7 cellular contexts compared by ENCODE assay signal in genomic region chr12:46219892-46220655, GRCh38. TPM values are rescaled to one million over a fixed set of nuclear protein-coding genes. Genes with fewer than 3 reads are reported as not detected.
DNase-seq lines count a peak whose midpoint lies in the region; ATAC-seq, FAIRE-seq and TF ChIP-seq lines count a peak whose summit lies in the region.

No MANE protein-coding gene starts in this region.

- DNase-seq in HT1080 (ENCODE audit: low read depth) (peak; percentile 87), chondrocyte (ENCODE audit: low spot score) (no peak), osteocyte (ENCODE audit: extremely low spot score, unreplicated experiment) (no peak), small intestine (no peak), NCI-H526 (lab: John Stamatoyannopoulos, UW) (no peak)

- no peaks in the 10 kb centered on the region for H3K9me3 ChIP-seq in small intestine (ENCODE audit: control insufficient read depth, low read depth)

- H3K9me3 Mint-ChIP-seq in chondrocyte (ENCODE audit: low read depth) (no peaks in the 10 kb centered on the region), osteocyte (ENCODE audit: unreplicated experiment) (no peaks in the 10 kb centered on the region)

- no peak for FAIRE-seq in small intestine (lab: Jason Lieb, UNC)

- H3K4me1 ChIP-seq in small intestine (ENCODE audit: control insufficient read depth in 2 of 2, insufficient read depth in 1 of 2, low read depth in 1 of 2, low read length in 1 of 2) = peaks cover 4 to 17% of the 10 kb centered on the region in 2 donors

- TF ChIP-seq CTCF in chondrocyte (IDR thresholded peaks at IDR 0.05) = no peak
- no peak for TF ChIP-seq CTCF in osteocyte (IDR thresholded peaks at IDR 0.05)

- no peak overlapping the region for H3K4me3 Mint-ChIP-seq in chondrocyte (ENCODE audit: unreplicated experiment)
- no peak overlapping the region for H3K4me3 Mint-ChIP-seq in osteocyte (ENCODE audit: unreplicated experiment)

- H3K4me3 ChIP-seq in small intestine (ENCODE audit: low read depth in 1 of 2, low read length in 2 of 2) = no peak overlapping the region

- H3K36me3 Mint-ChIP-seq in chondrocyte (ENCODE audit: low read depth) (peaks cover 38% of the 10 kb centered on the region), osteocyte (ENCODE audit: unreplicated experiment) (peaks cover 62% of the 10 kb centered on the region)

- ATAC-seq in activated CD4-positive, CD25-positive, alpha-beta regulatory T cell treated with anti-CD3 and anti-CD28 coated beads, Interleukin-2, amount 50 U/mL, for 24 hours = peak; percentile 53
- ATAC-seq in HG03571 (IDR thresholded peaks at IDR 0.05; ENCODE audit: unreplicated experiment) = no peak

- peaks cover 2 to 3% of the 10 kb centered on the region in 2 donors for H3K36me3 ChIP-seq in small intestine (ENCODE audit: control insufficient read depth in 2 of 2, insufficient read depth in 2 of 2, low read length in 2 of 2)

- H3K27ac ChIP-seq in small intestine (ENCODE audit: low read depth in 1 of 2, low read length in 1 of 2) = peak overlapping the region in 1 of 2 donors; percentile 62

- peak overlapping the region; percentile 86 for H3K27ac Mint-ChIP-seq in chondrocyte (ENCODE audit: unreplicated experiment)
- H3K27ac Mint-ChIP-seq in osteocyte (ENCODE audit: unreplicated experiment) = peak overlapping the region; percentile 3

- no peaks in the 10 kb centered on the region for H3K27me3 ChIP-seq in small intestine (ENCODE audit: control insufficient read depth in 2 of 2, insufficient read depth in 2 of 2, low read length in 2 of 2)

- H3K4me1 Mint-ChIP-seq in chondrocyte (ENCODE audit: low read depth) = peaks cover 57% of the 10 kb centered on the region
- peaks cover 24% of the 10 kb centered on the region for H3K4me1 Mint-ChIP-seq in osteocyte (ENCODE audit: unreplicated experiment)

- H3K27me3 Mint-ChIP-seq in chondrocyte (ENCODE audit: low read depth) = no peaks in the 10 kb centered on the region
- H3K27me3 Mint-ChIP-seq in osteocyte (ENCODE audit: unreplicated experiment) = no peaks in the 10 kb centered on the region

- 62 to 84% (median 71%) methylated on average over 10 of the region's 10 CpGs for WGBS in small intestine, 3 donors

RNA-seq across cellular contexts. Expression of gene SLC38A1, which starts 48.8 kb away (rescaled TPM):
- 13.3 and 16.9 TPM in 2 replicates for total RNA-seq in HT1080 (2014; rRNA removed; shearing (Covaris generic))
- 36.8 and 45.6 TPM in 2 replicates for polyA plus RNA-seq in HT1080 (2015; cell fraction: cytosol; rRNA removed)
- 101 and 123 TPM in 2 replicates for polyA plus RNA-seq in HT1080 (2015; cell fraction: nucleus; rRNA removed)
- total RNA-seq in chondrocyte (83.4 to 185 TPM (median 176 TPM) in 3 replicates), osteocyte (128 and 132 TPM in 2 replicates)
- polyA plus RNA-seq in small intestine = 10 to 100 TPM in 1 of 3 donors, 1 to 10 TPM in 2; 3.6 to 38.1 (median 5.1) TPM
